1 cellular context compared by ENCODE assay signal in the genomic region with DNA sequence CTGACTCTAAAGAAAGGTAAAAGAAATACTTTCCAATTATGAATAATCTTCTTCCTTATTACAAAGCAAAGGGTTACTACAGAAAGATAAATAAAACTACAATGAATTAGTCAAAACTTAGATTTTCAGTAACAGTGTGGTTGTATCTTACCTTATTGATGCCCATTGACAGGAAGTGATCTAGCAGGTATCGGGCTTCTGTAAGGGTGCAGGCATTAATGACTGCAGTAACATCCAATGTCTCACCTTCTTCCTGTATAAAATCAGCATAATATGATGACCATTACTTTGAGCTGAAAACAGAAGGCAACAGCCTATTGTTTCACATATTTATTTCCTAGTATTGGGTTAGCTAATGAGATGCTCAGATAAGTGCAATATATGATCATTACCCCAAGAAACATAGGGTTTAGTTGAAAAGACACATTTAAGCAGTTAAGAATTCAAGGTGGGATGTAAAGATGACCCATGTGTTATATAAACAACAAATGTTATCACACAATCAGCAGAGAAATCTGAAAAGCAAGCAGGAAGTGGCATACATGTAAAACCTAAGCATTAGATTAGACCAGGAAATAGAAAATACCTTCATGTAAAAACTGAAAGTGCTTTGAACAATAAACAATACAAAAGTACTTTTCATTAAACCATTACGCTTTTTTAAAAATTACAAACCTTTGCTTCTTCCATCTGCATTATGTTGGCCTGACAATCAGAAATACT.
TF ChIP-seq lines count a peak whose summit lies in the region.

No MANE protein-coding gene starts in this region.

TF ChIP-seq in SK-N-SH, 30 proteins besides CTCF, POLR2A, EP300 and RAD21:
- TF ChIP-seq SIN3A (IDR thresholded peaks at IDR 0.05; ENCODE audit: borderline replicate concordance, low read depth, low read length) = no peak
- no peak for TF ChIP-seq NRF1 (IDR thresholded peaks at IDR 0.05; ENCODE audit: low read depth, low read length)
- no peak for TF ChIP-seq JUND (IDR thresholded peaks at IDR 0.05)
- no peak for TF ChIP-seq TAF1 (IDR thresholded peaks at IDR 0.05; ENCODE audit: borderline replicate concordance, low read depth, low read length)
- TF ChIP-seq, protein P1, sequence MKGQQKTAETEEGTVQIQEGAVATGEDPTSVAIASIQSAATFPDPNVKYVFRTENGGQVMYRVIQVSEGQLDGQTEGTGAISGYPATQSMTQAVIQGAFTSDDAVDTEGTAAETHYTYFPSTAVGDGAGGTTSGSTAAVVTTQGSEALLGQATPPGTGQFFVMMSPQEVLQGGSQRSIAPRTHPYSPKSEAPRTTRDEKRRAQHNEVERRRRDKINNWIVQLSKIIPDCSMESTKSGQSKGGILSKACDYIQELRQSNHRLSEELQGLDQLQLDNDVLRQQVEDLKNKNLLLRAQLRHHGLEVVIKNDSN (IDR thresholded peaks at IDR 0.05; ENCODE audit: borderline replicate concordance, low read depth) = no peak
- no peak for TF ChIP-seq FOSL2 (IDR thresholded peaks at IDR 0.05; ENCODE audit: borderline replicate concordance, low read depth)
- TF ChIP-seq, protein P2, sequence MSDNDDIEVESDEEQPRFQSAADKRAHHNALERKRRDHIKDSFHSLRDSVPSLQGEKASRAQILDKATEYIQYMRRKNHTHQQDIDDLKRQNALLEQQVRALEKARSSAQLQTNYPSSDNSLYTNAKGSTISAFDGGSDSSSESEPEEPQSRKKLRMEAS (IDR thresholded peaks at IDR 0.05; ENCODE audit: low read depth) = no peak
- no peak for TF ChIP-seq FOXM1 (IDR thresholded peaks at IDR 0.05; ENCODE audit: low read depth)
- no peak for TF ChIP-seq MEF2A (IDR thresholded peaks at IDR 0.05; ENCODE audit: borderline replicate concordance, low read depth)
- TF ChIP-seq TEAD4 (IDR thresholded peaks at IDR 0.05; ENCODE audit: borderline replicate concordance, insufficient read depth) = no peak
- TF ChIP-seq, protein P3, sequence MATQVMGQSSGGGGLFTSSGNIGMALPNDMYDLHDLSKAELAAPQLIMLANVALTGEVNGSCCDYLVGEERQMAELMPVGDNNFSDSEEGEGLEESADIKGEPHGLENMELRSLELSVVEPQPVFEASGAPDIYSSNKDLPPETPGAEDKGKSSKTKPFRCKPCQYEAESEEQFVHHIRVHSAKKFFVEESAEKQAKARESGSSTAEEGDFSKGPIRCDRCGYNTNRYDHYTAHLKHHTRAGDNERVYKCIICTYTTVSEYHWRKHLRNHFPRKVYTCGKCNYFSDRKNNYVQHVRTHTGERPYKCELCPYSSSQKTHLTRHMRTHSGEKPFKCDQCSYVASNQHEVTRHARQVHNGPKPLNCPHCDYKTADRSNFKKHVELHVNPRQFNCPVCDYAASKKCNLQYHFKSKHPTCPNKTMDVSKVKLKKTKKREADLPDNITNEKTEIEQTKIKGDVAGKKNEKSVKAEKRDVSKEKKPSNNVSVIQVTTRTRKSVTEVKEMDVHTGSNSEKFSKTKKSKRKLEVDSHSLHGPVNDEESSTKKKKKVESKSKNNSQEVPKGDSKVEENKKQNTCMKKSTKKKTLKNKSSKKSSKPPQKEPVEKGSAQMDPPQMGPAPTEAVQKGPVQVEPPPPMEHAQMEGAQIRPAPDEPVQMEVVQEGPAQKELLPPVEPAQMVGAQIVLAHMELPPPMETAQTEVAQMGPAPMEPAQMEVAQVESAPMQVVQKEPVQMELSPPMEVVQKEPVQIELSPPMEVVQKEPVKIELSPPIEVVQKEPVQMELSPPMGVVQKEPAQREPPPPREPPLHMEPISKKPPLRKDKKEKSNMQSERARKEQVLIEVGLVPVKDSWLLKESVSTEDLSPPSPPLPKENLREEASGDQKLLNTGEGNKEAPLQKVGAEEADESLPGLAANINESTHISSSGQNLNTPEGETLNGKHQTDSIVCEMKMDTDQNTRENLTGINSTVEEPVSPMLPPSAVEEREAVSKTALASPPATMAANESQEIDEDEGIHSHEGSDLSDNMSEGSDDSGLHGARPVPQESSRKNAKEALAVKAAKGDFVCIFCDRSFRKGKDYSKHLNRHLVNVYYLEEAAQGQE (IDR thresholded peaks at IDR 0.05; ENCODE audit: low read depth, low read length) = no peak
- TF ChIP-seq MXI1 (IDR thresholded peaks at IDR 0.05; ENCODE audit: low read depth, low read length) = no peak
- no peak for TF ChIP-seq FOXJ3 (CRISPR knock-in tag; IDR thresholded peaks at IDR 0.05)
- TF ChIP-seq TCF12 (IDR thresholded peaks at IDR 0.05) = no peak
- TF ChIP-seq, protein P4, sequence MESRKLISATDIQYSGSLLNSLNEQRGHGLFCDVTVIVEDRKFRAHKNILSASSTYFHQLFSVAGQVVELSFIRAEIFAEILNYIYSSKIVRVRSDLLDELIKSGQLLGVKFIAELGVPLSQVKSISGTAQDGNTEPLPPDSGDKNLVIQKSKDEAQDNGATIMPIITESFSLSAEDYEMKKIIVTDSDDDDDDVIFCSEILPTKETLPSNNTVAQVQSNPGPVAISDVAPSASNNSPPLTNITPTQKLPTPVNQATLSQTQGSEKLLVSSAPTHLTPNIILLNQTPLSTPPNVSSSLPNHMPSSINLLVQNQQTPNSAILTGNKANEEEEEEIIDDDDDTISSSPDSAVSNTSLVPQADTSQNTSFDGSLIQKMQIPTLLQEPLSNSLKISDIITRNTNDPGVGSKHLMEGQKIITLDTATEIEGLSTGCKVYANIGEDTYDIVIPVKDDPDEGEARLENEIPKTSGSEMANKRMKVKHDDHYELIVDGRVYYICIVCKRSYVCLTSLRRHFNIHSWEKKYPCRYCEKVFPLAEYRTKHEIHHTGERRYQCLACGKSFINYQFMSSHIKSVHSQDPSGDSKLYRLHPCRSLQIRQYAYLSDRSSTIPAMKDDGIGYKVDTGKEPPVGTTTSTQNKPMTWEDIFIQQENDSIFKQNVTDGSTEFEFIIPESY (IDR thresholded peaks at IDR 0.05; ENCODE audit: borderline replicate concordance, low read depth) = no peak
- no peak for TF ChIP-seq SMC3 (IDR thresholded peaks at IDR 0.05; ENCODE audit: low read depth, low read length)
- no peak for TF ChIP-seq POLR2AphosphoS5 (IDR thresholded peaks at IDR 0.05; ENCODE audit: low read depth, low read length)
- no peak for TF ChIP-seq YY1 (IDR thresholded peaks at IDR 0.05; ENCODE audit: low read depth)
- TF ChIP-seq, protein P5, sequence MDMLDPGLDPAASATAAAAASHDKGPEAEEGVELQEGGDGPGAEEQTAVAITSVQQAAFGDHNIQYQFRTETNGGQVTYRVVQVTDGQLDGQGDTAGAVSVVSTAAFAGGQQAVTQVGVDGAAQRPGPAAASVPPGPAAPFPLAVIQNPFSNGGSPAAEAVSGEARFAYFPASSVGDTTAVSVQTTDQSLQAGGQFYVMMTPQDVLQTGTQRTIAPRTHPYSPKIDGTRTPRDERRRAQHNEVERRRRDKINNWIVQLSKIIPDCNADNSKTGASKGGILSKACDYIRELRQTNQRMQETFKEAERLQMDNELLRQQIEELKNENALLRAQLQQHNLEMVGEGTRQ (IDR thresholded peaks at IDR 0.05; ENCODE audit: borderline replicate concordance, low read depth, low read length) = no peak
TF ChIP-seq in SK-N-SH: peak in this region for 0.
